ENCODE assay signal across 17 cellular contexts in the genomic region with DNA sequence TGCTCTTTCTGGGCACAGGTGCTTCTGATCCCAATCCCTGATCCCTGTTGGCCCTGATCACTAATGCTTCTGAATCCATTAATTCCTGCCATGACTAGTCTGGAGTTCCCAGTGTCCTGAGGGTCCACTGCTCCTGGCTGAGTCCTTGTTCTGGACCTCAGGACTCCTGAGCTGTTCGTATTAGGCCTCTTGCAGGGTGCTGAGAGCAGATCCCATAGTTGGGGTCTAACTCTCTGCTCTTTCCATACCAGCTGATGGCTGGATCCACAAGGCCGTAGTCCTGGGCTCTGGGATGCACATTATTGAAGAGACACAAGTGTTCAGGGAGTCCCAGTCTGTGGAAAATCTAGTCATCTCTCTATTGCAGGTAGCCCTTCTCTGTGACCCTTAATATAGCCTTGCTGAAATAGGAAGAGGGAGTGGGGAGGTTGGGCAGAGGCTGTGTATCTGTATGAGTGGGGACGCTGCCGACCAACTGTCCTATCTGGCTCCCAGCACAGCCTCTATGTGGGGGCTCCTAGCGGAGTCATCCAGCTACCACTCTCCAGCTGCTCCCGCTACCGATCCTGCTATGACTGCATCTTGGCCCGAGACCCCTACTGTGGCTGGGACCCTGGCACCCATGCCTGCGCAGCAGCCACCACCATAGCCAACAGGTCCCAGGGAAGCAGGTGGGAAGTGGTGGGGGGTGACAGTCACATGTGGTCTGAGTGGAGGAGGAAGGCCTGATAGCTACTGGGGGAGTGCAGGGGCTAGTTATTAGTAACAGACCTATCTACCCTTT. TPM values are rescaled to one million over a fixed set of nuclear protein-coding genes. Genes with fewer than 3 reads are reported as not detected.
DNase-seq lines count a peak whose midpoint lies in the region; ATAC-seq and TF ChIP-seq lines count a peak whose summit lies in the region.
"Had no signal": no experiment of that assay in that cellular context is flagged by ENCODE, and none has a peak within 500 bp of the region (broad histone marks: within the 10 kb centered on the region; RNA-seq: fewer than 3 reads in every experiment).

No MANE protein-coding gene starts in this region.

- H3K4me3 ChIP-seq in H7 (ENCODE audit: insufficient read depth, low read depth, low read length) (no peak overlapping the region), Peyer's patch (no peak overlapping the region)

- no peaks in the 10 kb centered on the region for H3K27me3 ChIP-seq in H7 (ENCODE audit: control insufficient read depth, insufficient read depth, low read length)
- H3K27me3 ChIP-seq in Peyer's patch: no peaks in the 10 kb centered on the region

- H3K27ac ChIP-seq in Peyer's patch: no peak overlapping the region

- no peaks in the 10 kb centered on the region for H3K9me3 ChIP-seq in Peyer's patch

- H3K4me1 ChIP-seq in Peyer's patch: peaks cover 0 to 1% (median 0%) of the 10 kb centered on the region in 4 donors

- DNase-seq in H7 (peak; percentile 13), Peyer's patch (peak in 2 of 3 donors; percentile 6 to 23), left lobe of liver (ENCODE audit: low spot score) (peak; percentile 39), NCI-H524 treated with DMSO at 0.1 percent for 48 hours (lab: John Stamatoyannopoulos, UW) (no peak), AG08396 (ENCODE audit: low spot score) (no peak)
- peak; percentile 11 for DNase-seq in stimulated activated CD8-positive, alpha-beta memory T cell treated with anti-CD3 and anti-CD28 coated beads, Interleukin-4, amount 100 ng/mL, for 48 hours
- DNase-seq: CD8-positive, alpha-beta memory T cell; DND-41; GDM1; HFFc6; Karpas-422; NCI-H1417 treated with DMSO at 0.1 percent for 48 hours; NCI-H2029; NCI-H2171 treated with DMSO at 0.1 percent for 48 hours; NCI-H510A treated with DMSO at 0.1 percent for 48 hours; SHP77 treated with DMSO at 0.1 percent for 48 hours had no signal

- H3K36me3 ChIP-seq in H7 (replicated peaks; ENCODE audit: control insufficient read depth, insufficient read depth, low read length) (peaks cover 4% of the 10 kb centered on the region), Peyer's patch (peaks cover 0 to 61% (median 0%) of the 10 kb centered on the region in 3 donors)

- no peak for ATAC-seq in left lobe of liver
- no peak for ATAC-seq in HG03045 (IDR thresholded peaks at IDR 0.05; ENCODE audit: unreplicated experiment)

- TF ChIP-seq CTCF in Peyer's patch (IDR thresholded peaks at IDR 0.05): no peak

- TF ChIP-seq POLR2A in Peyer's patch (IDR thresholded peaks at IDR 0.05): no peak

RNA-seq across cellular contexts. Expression of a gene that starts 6.8 kb away (rescaled TPM):
- 106 and 107 TPM in 2 replicates for total RNA-seq in H7 (2014; rRNA removed; shearing (Covaris generic))
- total RNA-seq in Peyer's patch (10 to 100 TPM; 40.5 to 85.5 (median 61.7) TPM), left lobe of liver (43.6 TPM)

RNA-seq across cellular contexts. Expression of a gene that starts 6.8 kb away (rescaled TPM):
- total RNA-seq in H7 (2014; rRNA removed; shearing (Covaris generic)): 16.0 and 19.2 TPM in 2 replicates
- total RNA-seq in Peyer's patch (10 to 100 TPM in 1 of 4 donors, 1 to 10 TPM in 3; 3.8 to 18.2 (median 4.4) TPM), left lobe of liver (3.2 TPM)

RNA-seq across cellular contexts. Expression of a gene that starts 11.2 kb away (rescaled TPM):
- 3.4 and 8.2 TPM in 2 replicates for total RNA-seq in H7 (2014; rRNA removed; shearing (Covaris generic))
- 100 to 1,000 TPM in 3 of 4 donors, 10 to 100 TPM in 1; 16.5 to 233 (median 185) TPM for total RNA-seq in Peyer's patch
- total RNA-seq in left lobe of liver: 80.4 TPM

RNA-seq across cellular contexts. Expression of a gene that starts 19.1 kb away (rescaled TPM):
- total RNA-seq in H7 (2014; rRNA removed; shearing (Covaris generic)): 107 and 108 TPM in 2 replicates
- total RNA-seq in Peyer's patch (10 to 100 TPM; 28.0 to 57.4 (median 47.1) TPM), left lobe of liver (11.1 TPM)

RNA-seq across cellular contexts. Expression of a gene that starts 50.4 kb away (rescaled TPM):
- 2.3 and 5.1 TPM in 2 replicates for total RNA-seq in H7 (2014; rRNA removed; shearing (Covaris generic))
- total RNA-seq in Peyer's patch (10 to 100 TPM in 3 of 4 donors, under 1 TPM in 1; 0.83 to 58.7 (median 51.3) TPM), left lobe of liver (0.13 TPM)

Comparison
In these comparisons a context has a peak if more than half of its experiments do, and no peak if none do; other contexts are left out.
1. DNase-seq: peak in H7 (single experiment), Peyer's patch (2 of 3), left lobe of liver (single experiment) and stimulated activated CD8-positive, alpha-beta memory T cell treated with anti-CD3 and anti-CD28 coated beads, Interleukin-4, amount 100 ng/mL, for 48 hours (single experiment); none in NCI-H524 treated with DMSO at 0.1 percent for 48 hours (single experiment) and AG08396 (single experiment).